ENCODE assay signal across 8 cellular contexts in the genomic region with DNA sequence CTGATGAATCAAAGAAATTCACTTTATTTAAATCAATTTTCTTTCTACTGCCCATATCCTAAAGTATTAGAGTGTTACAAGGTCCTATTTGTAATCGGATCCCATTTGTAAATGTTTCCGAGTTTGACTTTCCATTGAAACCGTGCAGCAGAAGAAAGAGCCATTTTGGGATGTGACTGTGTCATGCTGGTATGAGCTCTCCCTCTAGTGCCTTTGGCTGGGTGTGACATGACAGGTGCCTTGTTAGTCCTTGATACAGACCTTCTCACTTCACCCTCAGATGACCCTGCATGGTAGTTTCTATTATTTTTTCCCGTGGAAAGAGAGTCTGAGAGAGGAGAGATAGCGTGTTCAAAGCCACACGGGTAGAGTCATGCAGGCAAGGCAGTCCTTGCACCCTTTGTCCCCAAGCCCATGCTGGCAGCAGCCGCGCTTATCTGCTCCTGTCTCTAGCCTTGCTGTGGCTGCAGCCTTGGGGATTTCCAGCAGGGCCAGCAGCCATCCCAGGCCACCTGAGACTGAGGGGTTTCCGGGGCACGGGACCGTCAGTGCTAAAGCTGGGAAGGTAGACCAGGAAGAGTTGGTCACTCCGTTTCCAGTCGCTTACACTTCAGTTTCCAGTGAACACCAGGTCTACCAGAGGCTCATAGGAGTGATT. TPM values are rescaled to one million over a fixed set of nuclear protein-coding genes. Genes with fewer than 3 reads are reported as not detected.
DNase-seq lines count a peak whose midpoint lies in the region; ATAC-seq and TF ChIP-seq lines count a peak whose summit lies in the region.

No MANE protein-coding gene starts in this region.

- no peak overlapping the region for H3K27ac Mint-ChIP-seq in GM23338

- intact Hi-C loops in posterior vena cava (cut with DNase I) = no loop called here

- peak; percentile 34; the same call in 1 of the 2 replicates for TF ChIP-seq CTCF in BJ (IDR thresholded peaks at IDR 0.05; ENCODE audit: insufficient read depth, low read depth, low read length)
- peak; percentile 45 to 77 for TF ChIP-seq CTCF in GM23338 (conservative IDR thresholded peaks at IDR 0.05; ENCODE audit: low read depth in 2 of 2)

- POLR2A ChIA-PET in BJ (lab: Charles Lee) = no interaction called here

- peaks cover 10% of the 10 kb centered on the region for H3K9me3 Mint-ChIP-seq in GM23338

- DNase-seq in BJ (ENCODE audit: low read depth) = no peak
- DNase-seq in GM23338 (ENCODE audit: low spot score) = peak; percentile 47
- DNase-seq in RPMI7951 (ENCODE audit: low read depth) = peak; percentile 58
- DNase-seq in glomerular visceral epithelial cell (ENCODE audit: extremely low spot score) = peak; percentile 41
- DNase-seq in NCI-H1930 (lab: John Stamatoyannopoulos, UW) = no peak
- DNase-seq in posterior vena cava (ENCODE audit: low spot score) = no peak

- H3K4me1 ChIP-seq in GM23338 (ENCODE audit: insufficient read depth) = peaks cover 13% of the 10 kb centered on the region

- no peak overlapping the region for H2AFZ ChIP-seq in GM23338

- H3K4me1 Mint-ChIP-seq in GM23338 = peaks cover 9% of the 10 kb centered on the region

- H3K4me3 ChIP-seq in BJ (ENCODE audit: low read depth, low read length) (no peak overlapping the region), GM23338 (no peak overlapping the region)

- no peaks in the 10 kb centered on the region for H3K79me2 ChIP-seq in GM23338 (replicated peaks; ENCODE audit: insufficient read depth)

- ATAC-seq in GM23338 (peak; percentile 73), HG03354 (IDR thresholded peaks at IDR 0.05; ENCODE audit: poor library complexity, severe bottlenecking, unreplicated experiment) (no peak), GM21423 (IDR thresholded peaks at IDR 0.05; ENCODE audit: unreplicated experiment) (no peak)

- no peak overlapping the region; the same call in 1 of the 2 replicates for H3K27ac ChIP-seq in GM23338 (ENCODE audit: low read depth)

- H3K36me3 ChIP-seq in BJ (ENCODE audit: control insufficient read depth, insufficient read depth, low read length) = no peaks in the 10 kb centered on the region
- H3K36me3 ChIP-seq in GM23338 (ENCODE audit: insufficient read depth) = no peaks in the 10 kb centered on the region; the same call in 1 of the 2 replicates

- no peaks in the 10 kb centered on the region for H4K20me1 ChIP-seq in GM23338 (replicated peaks; ENCODE audit: insufficient read depth)

- H3K27me3 ChIP-seq in BJ (ENCODE audit: control insufficient read depth, insufficient read depth, low read length) = no peaks in the 10 kb centered on the region
- H3K27me3 ChIP-seq in GM23338 (ENCODE audit: insufficient read depth) = no peaks in the 10 kb centered on the region

- CTCF ChIA-PET in BJ (lab: Yijun Ruan, JAX) = interaction anchor here (0.6 to 4.1 kb wide), 3 partner anchors 26 to 145 kb away, joined by 3 to 12 read pairs (median 3); no protein-coding TSS in a partner anchor

- H3K4me3 Mint-ChIP-seq in GM23338 = no peak overlapping the region

- H3K4me2 ChIP-seq in GM23338 = no peak overlapping the region

- peaks cover 45% of the 10 kb centered on the region for H3K36me3 Mint-ChIP-seq in GM23338 (ENCODE audit: low read depth)

- no peaks in the 10 kb centered on the region for H3F3A ChIP-seq in GM23338 (replicated peaks; ENCODE audit: low read depth)

- no peaks in the 10 kb centered on the region for H3K9me2 ChIP-seq in GM23338 (ENCODE audit: insufficient read depth)

- no peaks in the 10 kb centered on the region for H3K27me3 Mint-ChIP-seq in GM23338 (ENCODE audit: insufficient read depth, low read depth, poor library complexity)

TF ChIP-seq in GM23338, 12 proteins besides CTCF, POLR2A, EP300 and RAD21:
- TF ChIP-seq EZH2phosphoT487 (IDR thresholded peaks at IDR 0.05; ENCODE audit: unreplicated experiment) = no peak
- TF ChIP-seq ZNF331 (CRISPR knock-in tag; IDR thresholded peaks at IDR 0.05; ENCODE audit: low read depth) = no peak
- no peak for TF ChIP-seq EZH2 (IDR thresholded peaks at IDR 0.05; ENCODE audit: low read depth, unreplicated experiment)
- TF ChIP-seq NANOG (IDR thresholded peaks at IDR 0.05; ENCODE audit: borderline replicate concordance) = no peak
- TF ChIP-seq, protein P1, sequence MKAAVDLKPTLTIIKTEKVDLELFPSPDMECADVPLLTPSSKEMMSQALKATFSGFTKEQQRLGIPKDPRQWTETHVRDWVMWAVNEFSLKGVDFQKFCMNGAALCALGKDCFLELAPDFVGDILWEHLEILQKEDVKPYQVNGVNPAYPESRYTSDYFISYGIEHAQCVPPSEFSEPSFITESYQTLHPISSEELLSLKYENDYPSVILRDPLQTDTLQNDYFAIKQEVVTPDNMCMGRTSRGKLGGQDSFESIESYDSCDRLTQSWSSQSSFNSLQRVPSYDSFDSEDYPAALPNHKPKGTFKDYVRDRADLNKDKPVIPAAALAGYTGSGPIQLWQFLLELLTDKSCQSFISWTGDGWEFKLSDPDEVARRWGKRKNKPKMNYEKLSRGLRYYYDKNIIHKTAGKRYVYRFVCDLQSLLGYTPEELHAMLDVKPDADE (IDR thresholded peaks at IDR 0.05) = no peak
- no peak for TF ChIP-seq JUNB (IDR thresholded peaks at IDR 0.05; ENCODE audit: unreplicated experiment)
- TF ChIP-seq, protein P2, sequence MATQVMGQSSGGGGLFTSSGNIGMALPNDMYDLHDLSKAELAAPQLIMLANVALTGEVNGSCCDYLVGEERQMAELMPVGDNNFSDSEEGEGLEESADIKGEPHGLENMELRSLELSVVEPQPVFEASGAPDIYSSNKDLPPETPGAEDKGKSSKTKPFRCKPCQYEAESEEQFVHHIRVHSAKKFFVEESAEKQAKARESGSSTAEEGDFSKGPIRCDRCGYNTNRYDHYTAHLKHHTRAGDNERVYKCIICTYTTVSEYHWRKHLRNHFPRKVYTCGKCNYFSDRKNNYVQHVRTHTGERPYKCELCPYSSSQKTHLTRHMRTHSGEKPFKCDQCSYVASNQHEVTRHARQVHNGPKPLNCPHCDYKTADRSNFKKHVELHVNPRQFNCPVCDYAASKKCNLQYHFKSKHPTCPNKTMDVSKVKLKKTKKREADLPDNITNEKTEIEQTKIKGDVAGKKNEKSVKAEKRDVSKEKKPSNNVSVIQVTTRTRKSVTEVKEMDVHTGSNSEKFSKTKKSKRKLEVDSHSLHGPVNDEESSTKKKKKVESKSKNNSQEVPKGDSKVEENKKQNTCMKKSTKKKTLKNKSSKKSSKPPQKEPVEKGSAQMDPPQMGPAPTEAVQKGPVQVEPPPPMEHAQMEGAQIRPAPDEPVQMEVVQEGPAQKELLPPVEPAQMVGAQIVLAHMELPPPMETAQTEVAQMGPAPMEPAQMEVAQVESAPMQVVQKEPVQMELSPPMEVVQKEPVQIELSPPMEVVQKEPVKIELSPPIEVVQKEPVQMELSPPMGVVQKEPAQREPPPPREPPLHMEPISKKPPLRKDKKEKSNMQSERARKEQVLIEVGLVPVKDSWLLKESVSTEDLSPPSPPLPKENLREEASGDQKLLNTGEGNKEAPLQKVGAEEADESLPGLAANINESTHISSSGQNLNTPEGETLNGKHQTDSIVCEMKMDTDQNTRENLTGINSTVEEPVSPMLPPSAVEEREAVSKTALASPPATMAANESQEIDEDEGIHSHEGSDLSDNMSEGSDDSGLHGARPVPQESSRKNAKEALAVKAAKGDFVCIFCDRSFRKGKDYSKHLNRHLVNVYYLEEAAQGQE (IDR thresholded peaks at IDR 0.05; ENCODE audit: unreplicated experiment) = no peak
- TF ChIP-seq ZNF114 (CRISPR knock-in tag; IDR thresholded peaks at IDR 0.05) = no peak
- TF ChIP-seq POLR2AphosphoS5 (IDR thresholded peaks at IDR 0.05; ENCODE audit: low read depth) = no peak
- no peak for TF ChIP-seq CREB1 (CRISPR knock-in tag; IDR thresholded peaks at IDR 0.05; ENCODE audit: low read depth)

RNA-seq across cellular contexts. Expression of gene CHMP1B, which starts 21.4 kb away (rescaled TPM):
- polyA plus RNA-seq in BJ (2011; rRNA removed) (21.2 and 26.3 TPM in 2 replicates), GM23338 (2016; fragmentation: Nextera tagmentation; extraction: Ambion mirVana) (38.5 and 41.8 TPM in 2 replicates)
- 19.8 and 21.3 TPM in 2 replicates for polyA minus RNA-seq in BJ (2011; rRNA and poly(A)+ RNA removed)
- total RNA-seq in GM23338 (2014; rRNA removed; shearing (Covaris generic)) = 47.4 and 52.1 TPM in 2 replicates
- total RNA-seq in RPMI7951 (2014; rRNA removed; shearing (Covaris generic)) = 28.7 and 35.3 TPM in 2 replicates
- 10 to 100 TPM; 44.0 to 44.4 TPM for total RNA-seq in posterior vena cava

RNA-seq across cellular contexts. Expression of gene MPPE1, which starts 35.5 kb away (rescaled TPM):
- polyA plus RNA-seq in BJ (2011; rRNA removed) (26.5 and 31.0 TPM in 2 replicates), GM23338 (2016; fragmentation: Nextera tagmentation; extraction: Ambion mirVana) (24.6 and 25.1 TPM in 2 replicates)
- 14.5 and 16.1 TPM in 2 replicates for polyA minus RNA-seq in BJ (2011; rRNA and poly(A)+ RNA removed)
- 18.8 and 29.8 TPM in 2 replicates for total RNA-seq in GM23338 (2014; rRNA removed; shearing (Covaris generic))
- 13.8 and 18.7 TPM in 2 replicates for total RNA-seq in RPMI7951 (2014; rRNA removed; shearing (Covaris generic))
- total RNA-seq in posterior vena cava = 10 to 100 TPM; 26.2 to 39.6 TPM

Comparison
In these comparisons a context has a peak if more than half of its experiments do, and no peak if none do; other contexts are left out.
1. DNase-seq: peak in GM23338 (single experiment), RPMI7951 (single experiment) and glomerular visceral epithelial cell (single experiment); none in BJ (single experiment), NCI-H1930 (0 of 2) and posterior vena cava (single experiment).